13 cellular contexts compared by ENCODE assay signal in genomic region chr9:14350766-14351165, GRCh38. TPM values are rescaled to one million over a fixed set of nuclear protein-coding genes. Genes with fewer than 3 reads are reported as not detected.
A peak's percentile ranks its signal among the peaks of the same experiment; 100 is the strongest.
DNase-seq lines count a peak whose midpoint lies in the region; ATAC-seq and TF ChIP-seq lines count a peak whose summit lies in the region.
"Had no signal": no experiment of that assay in that cellular context is flagged by ENCODE, and none has a peak within 500 bp of the region (broad histone marks: within the 10 kb centered on the region; RNA-seq: fewer than 3 reads in every experiment).

No MANE protein-coding gene starts in this region.

- no peaks in the 10 kb centered on the region for H3K36me3 Mint-ChIP-seq in osteocyte (ENCODE audit: unreplicated experiment)
- H3K36me3 Mint-ChIP-seq: activated CD4-positive, alpha-beta memory T cell treated with anti-CD3 and anti-CD28 coated beads for 36 hours had no signal

- H3K79me2 ChIP-seq in OCI-LY3 (ENCODE audit: low read length): no peaks in the 10 kb centered on the region

- H3K4me3 Mint-ChIP-seq in osteocyte (ENCODE audit: unreplicated experiment): no peak overlapping the region
- H3K4me3 Mint-ChIP-seq: activated CD4-positive, alpha-beta memory T cell treated with anti-CD3 and anti-CD28 coated beads for 36 hours; CD4-positive, alpha-beta T cell; stimulated activated naive CD8-positive, alpha-beta T cell treated with anti-CD3 and anti-CD28 coated beads, Interleukin-15, amount 100 ng/mL, for 72 hours; T-helper 2 cell treated with Interferon-gamma antibody and Interleukin-4, amounts not matched to agents 5 μg/mL and 100 μg/mL, for 36 hours had no signal

- no peak for ATAC-seq in lower lobe of right lung
- ATAC-seq in GM18870 (IDR thresholded peaks at IDR 0.05; ENCODE audit: unreplicated experiment): no peak
- ATAC-seq: right lobe of liver; stimulated activated naive CD8-positive, alpha-beta T cell treated with anti-CD3 and anti-CD28 coated beads, Interleukin-15, amount 100 ng/mL, for 72 hours had no signal

- H3K9me3 ChIP-seq in OCI-LY3 (ENCODE audit: insufficient read depth, low read length): no peaks in the 10 kb centered on the region
- H3K9me3 ChIP-seq in lower lobe of right lung: no peaks in the 10 kb centered on the region
- no peaks in the 10 kb centered on the region for H3K9me3 ChIP-seq in thyroid gland
- H3K9me3 ChIP-seq: right lobe of liver had no signal

- TF ChIP-seq POLR2A in thyroid gland (IDR thresholded peaks at IDR 0.05): no peak

- no peak overlapping the region for H3K27ac Mint-ChIP-seq in osteocyte (ENCODE audit: unreplicated experiment)
- H3K27ac Mint-ChIP-seq: activated CD4-positive, alpha-beta memory T cell treated with anti-CD3 and anti-CD28 coated beads for 36 hours; activated T-helper 2 cell treated with anti-CD3 and anti-CD28 coated beads, Interferon-gamma antibody, Interleukin-2, Interleukin-4, amounts not matched to agents 10 μg/mL and 5 μg/mL and 100 μg/mL, durations not matched to agents 14 hours and 24 hours and 36 hours; CD4-positive, alpha-beta T cell; stimulated activated naive CD8-positive, alpha-beta T cell treated with anti-CD3 and anti-CD28 coated beads, Interleukin-15, amount 100 ng/mL, for 72 hours; T-helper 2 cell treated with Interferon-gamma antibody and Interleukin-4, amounts not matched to agents 5 μg/mL and 100 μg/mL, for 36 hours had no signal

- intact Hi-C loops in lower lobe of right lung (cut with DNase I) (loop anchor here (10.0 kb wide), 1 partner anchor 916 kb away; no protein-coding TSS in a partner anchor), thyroid gland (cut with DNase I) (loop anchor here (5.0 kb wide), 1 partner anchor 923 kb away; no protein-coding TSS in a partner anchor)

- no peak overlapping the region for H3K9ac ChIP-seq in OCI-LY3 (ENCODE audit: low read length)

- 0 out of 2 replicates have a peak overlapping the region, but pooled peaks have one; percentile 25 for H2AFZ ChIP-seq in OCI-LY3 (ENCODE audit: low read depth, low read length)

- DNase-seq in dermis blood vessel endothelial cell: peak; percentile 72
- DNase-seq in lower lobe of right lung: no peak
- DNase-seq in thyroid gland: no peak
- no peak for DNase-seq in osteocyte (ENCODE audit: extremely low spot score, unreplicated experiment)
- DNase-seq in activated CD4-positive, alpha-beta T cell treated with anti-CD3 and anti-CD28 coated beads for 1 hour: no peak
- DNase-seq: activated CD4-positive, alpha-beta memory T cell treated with anti-CD3 and anti-CD28 coated beads for 36 hours; CD4-positive, alpha-beta T cell; right lobe of liver; stimulated activated naive CD8-positive, alpha-beta T cell treated with anti-CD3 and anti-CD28 coated beads, Interleukin-15, amount 100 ng/mL, for 72 hours had no signal

- H3K4me1 Mint-ChIP-seq in osteocyte (ENCODE audit: unreplicated experiment): peaks cover 45% of the 10 kb centered on the region

- WGBS in thyroid gland, 2 donors: 67 to 71% methylated on average over 11 of the region's 11 CpGs

- H3K4me2 ChIP-seq in OCI-LY3 (ENCODE audit: low read length): no peak overlapping the region

- H3K27me3 Mint-ChIP-seq in osteocyte (ENCODE audit: unreplicated experiment): peaks cover 56% of the 10 kb centered on the region

- H3K9me3 Mint-ChIP-seq in osteocyte (ENCODE audit: unreplicated experiment): no peaks in the 10 kb centered on the region
- H3K9me3 Mint-ChIP-seq: activated CD4-positive, alpha-beta memory T cell treated with anti-CD3 and anti-CD28 coated beads for 36 hours; activated T-helper 2 cell treated with anti-CD3 and anti-CD28 coated beads, Interferon-gamma antibody, Interleukin-2, Interleukin-4, amounts not matched to agents 10 μg/mL and 5 μg/mL and 100 μg/mL, durations not matched to agents 14 hours and 24 hours and 36 hours; CD4-positive, alpha-beta T cell; stimulated activated naive CD8-positive, alpha-beta T cell treated with anti-CD3 and anti-CD28 coated beads, Interleukin-15, amount 100 ng/mL, for 72 hours; T-helper 2 cell treated with Interferon-gamma antibody and Interleukin-4, amounts not matched to agents 5 μg/mL and 100 μg/mL, for 36 hours had no signal

- H3K4me1 ChIP-seq in OCI-LY3 (ENCODE audit: low read length) (no peaks in the 10 kb centered on the region; the same call in none of the 2 replicates), lower lobe of right lung (peaks cover 33% of the 10 kb centered on the region), thyroid gland (peaks cover 35 to 39% of the 10 kb centered on the region in 2 donors)

- TF ChIP-seq CTCF in OCI-LY3 (IDR thresholded peaks at IDR 0.05; ENCODE audit: low read depth, low read length): no peak
- TF ChIP-seq CTCF in lower lobe of right lung (IDR thresholded peaks at IDR 0.05): no peak
- TF ChIP-seq CTCF in thyroid gland (IDR thresholded peaks at IDR 0.05): no peak
- TF ChIP-seq CTCF in osteocyte (IDR thresholded peaks at IDR 0.05): no peak

- H3K36me3 ChIP-seq in OCI-LY3 (replicated peaks; ENCODE audit: low read depth, low read length) (no peaks in the 10 kb centered on the region), lower lobe of right lung (no peaks in the 10 kb centered on the region), thyroid gland (no peaks in the 10 kb centered on the region)
- H3K36me3 ChIP-seq: right lobe of liver had no signal

- H4K20me1 ChIP-seq in OCI-LY3 (ENCODE audit: insufficient read depth, low read length): no peaks in the 10 kb centered on the region

- no peak overlapping the region for H3K27ac ChIP-seq in OCI-LY3 (ENCODE audit: low read length)
- H3K27ac ChIP-seq in lower lobe of right lung: peak overlapping the region; percentile 86
- H3K27ac ChIP-seq in thyroid gland: peak overlapping the region; percentile 71 to 76 (median 74)
- H3K27ac ChIP-seq: right lobe of liver had no signal

- H3K4me3 ChIP-seq in OCI-LY3 (ENCODE audit: low read length) (no peak overlapping the region), lower lobe of right lung (no peak overlapping the region), thyroid gland (replicated peaks in 1 of 3) (no peak overlapping the region)
- H3K4me3 ChIP-seq: right lobe of liver had no signal

- H3K27me3 ChIP-seq in OCI-LY3 (ENCODE audit: low read depth, low read length) (no peaks in the 10 kb centered on the region), lower lobe of right lung (ENCODE audit: low read depth) (peaks cover 56% of the 10 kb centered on the region), thyroid gland (peaks cover 12% of the 10 kb centered on the region)

RNA-seq across cellular contexts. Expression of gene NFIB, which starts 36.8 kb away (rescaled TPM):
- total RNA-seq in dermis blood vessel endothelial cell (153 and 193 TPM in 2 replicates), lower lobe of right lung (97.7 TPM), thyroid gland (100 to 1,000 TPM in 3 of 4 donors, 10 to 100 TPM in 1; 57.9 to 144 (median 125) TPM), osteocyte (36.1 and 39.9 TPM in 2 replicates)
- total RNA-seq: activated CD4-positive, alpha-beta memory T cell treated with anti-CD3 and anti-CD28 coated beads for 36 hours; activated T-helper 2 cell treated with anti-CD3 and anti-CD28 coated beads, Interferon-gamma antibody, Interleukin-2, Interleukin-4, amounts not matched to agents 10 μg/mL and 5 μg/mL and 100 μg/mL, durations not matched to agents 14 hours and 24 hours and 36 hours; CD4-positive, alpha-beta T cell had no signal
